In genomic region chr3:58177747-58178527, GRCh38 we compare ENCODE assay signal across 1 cellular context.
TF ChIP-seq lines count a peak whose summit lies in the region.

No MANE protein-coding gene starts in this region.

TF ChIP-seq in GM12878, 131 proteins besides CTCF, POLR2A, EP300 and RAD21 (continued from another document and continues in another):
- TF ChIP-seq ZBTB33 (IDR thresholded peaks at IDR 0.05) (no peak), IRF5 (IDR thresholded peaks at IDR 0.05; ENCODE audit: borderline replicate concordance) (no peak), IRF3 (IDR thresholded peaks at IDR 0.05) (0 out of 2 replicates have a peak, but pooled peaks have one; percentile 12), USF1 (IDR thresholded peaks at IDR 0.05; ENCODE audit: borderline replicate concordance, extremely low read length, insufficient read depth, low read depth, low read length) (no peak), BACH1 (IDR thresholded peaks at IDR 0.05; ENCODE audit: borderline replicate concordance) (peak; percentile 75; the same call in 1 of the 2 replicates), MEF2A (IDR thresholded peaks at IDR 0.05; ENCODE audit: insufficient read depth, low read depth, low read length) (no peak), E2F4 (IDR thresholded peaks at IDR 0.05; ENCODE audit: low read depth, low read length) (no peak), NFYA (IDR thresholded peaks at IDR 0.05; ENCODE audit: borderline replicate concordance, low read depth, low read length) (no peak), TBL1XR1 (IDR thresholded peaks at IDR 0.05; ENCODE audit: low read depth, low read length) (no peak), MXI1 (IDR thresholded peaks at IDR 0.05; ENCODE audit: low read depth, low read length) (no peak), ZNF622 (IDR thresholded peaks at IDR 0.05) (no peak), ELK1 (IDR thresholded peaks at IDR 0.05; ENCODE audit: low read depth, low read length) (no peak), ZNF687 (IDR thresholded peaks at IDR 0.05) (no peak), CREM (IDR thresholded peaks at IDR 0.05; ENCODE audit: low read depth) (peak; percentile 50; the same call in 1 of the 2 replicates), BCLAF1 (IDR thresholded peaks at IDR 0.05) (no peak), ETV6 (conservative IDR thresholded peaks at IDR 0.05 in 1 of 2, IDR thresholded peaks at IDR 0.05 in 1 of 2; ENCODE audit: borderline replicate concordance in 1 of 2, low read depth in 1 of 2) (no peak), ZBTB4 (CRISPR knock-in tag; IDR thresholded peaks at IDR 0.05) (no peak), POLR2AphosphoS2 (IDR thresholded peaks at IDR 0.05; ENCODE audit: low read depth, low read length) (no peak), SPI1 (IDR thresholded peaks at IDR 0.05; ENCODE audit: borderline replicate concordance, insufficient read depth, low read depth, low read length) (0 out of 2 replicates have a peak, but pooled peaks have one; percentile 3), BCL3 (IDR thresholded peaks at IDR 0.05; ENCODE audit: borderline replicate concordance, insufficient read depth, low read depth, low read length, poor library complexity, severe bottlenecking) (no peak), ZBTB40 (IDR thresholded peaks at IDR 0.05; ENCODE audit: borderline replicate concordance) (no peak), ATF2 (IDR thresholded peaks at IDR 0.05; ENCODE audit: low read length) (no peak)
